Comparison of ENCODE assay signal across 1 cellular context in the genomic region with DNA sequence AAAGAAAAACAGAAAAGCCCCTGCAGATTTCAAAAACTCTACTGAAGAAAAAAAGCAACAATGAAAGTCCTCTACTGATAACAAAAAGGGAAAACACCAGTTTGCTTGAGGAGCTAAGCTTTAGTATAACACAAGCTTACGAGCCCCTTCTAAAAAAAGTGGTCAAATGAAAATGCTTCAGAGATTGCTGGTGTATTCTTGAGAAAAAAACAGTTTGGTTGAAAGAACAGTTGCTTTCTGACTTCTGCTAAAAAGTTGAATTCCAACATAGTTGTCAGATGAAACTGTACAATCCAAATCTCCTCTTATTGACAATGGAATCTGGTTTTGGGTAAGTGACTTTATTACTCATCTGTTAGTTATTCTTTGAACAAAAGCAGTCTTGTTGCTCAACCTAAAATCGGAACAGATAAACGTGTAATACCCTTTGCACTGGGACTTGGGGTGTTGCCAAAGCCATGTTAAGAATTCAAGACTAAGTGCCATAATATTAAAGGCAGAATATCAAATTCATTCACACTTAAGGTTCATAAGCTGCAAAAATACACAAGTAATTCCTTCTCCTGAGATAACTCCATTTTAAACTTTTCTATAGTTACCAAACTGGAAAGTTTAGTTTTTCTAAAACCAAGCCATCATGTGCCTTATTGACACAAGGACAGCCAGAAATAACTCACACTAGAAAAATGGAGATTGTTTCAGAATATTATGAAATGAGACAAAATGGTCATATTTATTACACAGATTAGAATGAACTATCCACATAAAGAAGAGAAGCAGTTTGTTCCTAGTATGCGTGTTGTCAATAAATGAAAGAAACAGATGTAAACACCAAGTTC.
A peak's percentile ranks its signal among the peaks of the same experiment; 100 is the strongest.
TF ChIP-seq lines count a peak whose summit lies in the region.

No MANE protein-coding gene starts in this region.

TF ChIP-seq in HepG2, 621 proteins besides CTCF, POLR2A, EP300 and RAD21 (continued from another document and continues in another):
- TF ChIP-seq ZNF12 (CRISPR knock-in tag; IDR thresholded peaks at IDR 0.05), result peak; percentile 22; the same call in 1 of the 2 replicates
- TF ChIP-seq, protein P1, sequence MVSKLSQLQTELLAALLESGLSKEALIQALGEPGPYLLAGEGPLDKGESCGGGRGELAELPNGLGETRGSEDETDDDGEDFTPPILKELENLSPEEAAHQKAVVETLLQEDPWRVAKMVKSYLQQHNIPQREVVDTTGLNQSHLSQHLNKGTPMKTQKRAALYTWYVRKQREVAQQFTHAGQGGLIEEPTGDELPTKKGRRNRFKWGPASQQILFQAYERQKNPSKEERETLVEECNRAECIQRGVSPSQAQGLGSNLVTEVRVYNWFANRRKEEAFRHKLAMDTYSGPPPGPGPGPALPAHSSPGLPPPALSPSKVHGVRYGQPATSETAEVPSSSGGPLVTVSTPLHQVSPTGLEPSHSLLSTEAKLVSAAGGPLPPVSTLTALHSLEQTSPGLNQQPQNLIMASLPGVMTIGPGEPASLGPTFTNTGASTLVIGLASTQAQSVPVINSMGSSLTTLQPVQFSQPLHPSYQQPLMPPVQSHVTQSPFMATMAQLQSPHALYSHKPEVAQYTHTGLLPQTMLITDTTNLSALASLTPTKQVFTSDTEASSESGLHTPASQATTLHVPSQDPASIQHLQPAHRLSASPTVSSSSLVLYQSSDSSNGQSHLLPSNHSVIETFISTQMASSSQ (IDR thresholded peaks at IDR 0.05; ENCODE audit: low read depth), result no peak
- TF ChIP-seq, protein P1 (CRISPR knock-in tag; IDR thresholded peaks at IDR 0.05; ENCODE audit: borderline replicate concordance), result peak; percentile 57; the same call in 1 of the 2 replicates
- TF ChIP-seq JUNB (CRISPR knock-in tag; IDR thresholded peaks at IDR 0.05; ENCODE audit: borderline replicate concordance), result peak; percentile 98
- TF ChIP-seq FOXO1 (CRISPR knock-in tag; IDR thresholded peaks at IDR 0.05), result peak; percentile 52; the same call in 1 of the 2 replicates
- no peak for TF ChIP-seq PBX3 (CRISPR knock-in tag; IDR thresholded peaks at IDR 0.05; ENCODE audit: borderline replicate concordance)
- 0 out of 2 replicates have a peak, but pooled peaks have one; percentile 47 for TF ChIP-seq NFKBIZ (CRISPR knock-in tag; IDR thresholded peaks at IDR 0.05)
- peak; percentile 82 for TF ChIP-seq GATAD2A (CRISPR knock-in tag; IDR thresholded peaks at IDR 0.05)
- TF ChIP-seq ZSCAN29 (CRISPR knock-in tag; conservative IDR thresholded peaks at IDR 0.05), result 0 out of 2 replicates have a peak, but pooled peaks have one; percentile 26
- 0 out of 2 replicates have a peak, but pooled peaks have one; percentile 45 for TF ChIP-seq MTF2 (CRISPR knock-in tag; IDR thresholded peaks at IDR 0.05; ENCODE audit: borderline replicate concordance)
- peak; percentile 85; the same call in 1 of the 2 replicates for TF ChIP-seq NFIC (IDR thresholded peaks at IDR 0.05; ENCODE audit: low read length)
- peak; percentile 72 for TF ChIP-seq HNF4A (CRISPR knock-in tag; IDR thresholded peaks at IDR 0.05)
- peak; percentile 47; the same call in 1 of the 2 replicates for TF ChIP-seq KAT8 (CRISPR knock-in tag; IDR thresholded peaks at IDR 0.05)
- no peak for TF ChIP-seq SKIL (CRISPR knock-in tag; IDR thresholded peaks at IDR 0.05; ENCODE audit: borderline replicate concordance)
- peak; percentile 44; the same call in 1 of the 2 replicates for TF ChIP-seq FOXJ3 (CRISPR knock-in tag; IDR thresholded peaks at IDR 0.05; ENCODE audit: borderline replicate concordance)
- TF ChIP-seq FOSL1 (CRISPR knock-in tag; IDR thresholded peaks at IDR 0.05; ENCODE audit: borderline replicate concordance), result peak; percentile 97
- TF ChIP-seq PCBP1 (IDR thresholded peaks at IDR 0.05; ENCODE audit: borderline replicate concordance, low read depth, low read length), result no peak
- peak; percentile 32; the same call in 1 of the 2 replicates for TF ChIP-seq SAP130 (CRISPR knock-in tag; IDR thresholded peaks at IDR 0.05; ENCODE audit: low read depth)
- TF ChIP-seq CREB1 (IDR thresholded peaks at IDR 0.05), result no peak
- TF ChIP-seq CREB1 (CRISPR knock-in tag; IDR thresholded peaks at IDR 0.05), result peak; percentile 72
- TF ChIP-seq SMARCC2 (IDR thresholded peaks at IDR 0.05), result 0 out of 2 replicates have a peak, but pooled peaks have one; percentile 18
- no peak for TF ChIP-seq ELF4 (CRISPR knock-in tag; IDR thresholded peaks at IDR 0.05; ENCODE audit: borderline replicate concordance)
- TF ChIP-seq ZNF260 (CRISPR knock-in tag; IDR thresholded peaks at IDR 0.05; ENCODE audit: borderline replicate concordance, low read depth), result no peak
- TF ChIP-seq, protein P2, sequence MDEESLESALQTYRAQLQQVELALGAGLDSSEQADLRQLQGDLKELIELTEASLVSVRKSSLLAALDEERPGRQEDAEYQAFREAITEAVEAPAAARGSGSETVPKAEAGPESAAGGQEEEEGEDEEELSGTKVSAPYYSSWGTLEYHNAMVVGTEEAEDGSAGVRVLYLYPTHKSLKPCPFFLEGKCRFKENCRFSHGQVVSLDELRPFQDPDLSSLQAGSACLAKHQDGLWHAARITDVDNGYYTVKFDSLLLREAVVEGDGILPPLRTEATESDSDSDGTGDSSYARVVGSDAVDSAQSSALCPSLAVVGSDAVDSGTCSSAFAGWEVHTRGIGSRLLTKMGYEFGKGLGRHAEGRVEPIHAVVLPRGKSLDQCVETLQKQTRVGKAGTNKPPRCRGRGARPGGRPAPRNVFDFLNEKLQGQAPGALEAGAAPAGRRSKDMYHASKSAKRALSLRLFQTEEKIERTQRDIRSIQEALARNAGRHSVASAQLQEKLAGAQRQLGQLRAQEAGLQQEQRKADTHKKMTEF (CRISPR knock-in tag; IDR thresholded peaks at IDR 0.05), result 0 out of 2 replicates have a peak, but pooled peaks have one; percentile 41
- TF ChIP-seq ZNF792 (CRISPR knock-in tag; IDR thresholded peaks at IDR 0.05), result peak; percentile 59; the same call in 1 of the 2 replicates
- TF ChIP-seq CC2D1A (CRISPR knock-in tag; IDR thresholded peaks at IDR 0.05), result no peak
- peak; percentile 66; the same call in 1 of the 2 replicates for TF ChIP-seq PPARG (CRISPR knock-in tag; conservative IDR thresholded peaks at IDR 0.05)
- peak; percentile 89 for TF ChIP-seq FOXA3 (CRISPR knock-in tag; IDR thresholded peaks at IDR 0.05)
- TF ChIP-seq ZNF619 (CRISPR knock-in tag; IDR thresholded peaks at IDR 0.05), result no peak
- no peak for TF ChIP-seq SP1 (IDR thresholded peaks at IDR 0.05)
- no peak for TF ChIP-seq SP1 (CRISPR knock-in tag; IDR thresholded peaks at IDR 0.05)
- no peak for TF ChIP-seq GLI4 (CRISPR knock-in tag; IDR thresholded peaks at IDR 0.05; ENCODE audit: borderline replicate concordance)
- no peak for TF ChIP-seq ZMYM2 (CRISPR knock-in tag; IDR thresholded peaks at IDR 0.05)
- peak; percentile 36; the same call in 1 of the 2 replicates for TF ChIP-seq DPF2 (CRISPR knock-in tag; IDR thresholded peaks at IDR 0.05; ENCODE audit: borderline replicate concordance, low read depth)
- TF ChIP-seq ZKSCAN8 (CRISPR knock-in tag; IDR thresholded peaks at IDR 0.05; ENCODE audit: borderline replicate concordance), result 0 out of 2 replicates have a peak, but pooled peaks have one; percentile 26
- TF ChIP-seq, protein P3, sequence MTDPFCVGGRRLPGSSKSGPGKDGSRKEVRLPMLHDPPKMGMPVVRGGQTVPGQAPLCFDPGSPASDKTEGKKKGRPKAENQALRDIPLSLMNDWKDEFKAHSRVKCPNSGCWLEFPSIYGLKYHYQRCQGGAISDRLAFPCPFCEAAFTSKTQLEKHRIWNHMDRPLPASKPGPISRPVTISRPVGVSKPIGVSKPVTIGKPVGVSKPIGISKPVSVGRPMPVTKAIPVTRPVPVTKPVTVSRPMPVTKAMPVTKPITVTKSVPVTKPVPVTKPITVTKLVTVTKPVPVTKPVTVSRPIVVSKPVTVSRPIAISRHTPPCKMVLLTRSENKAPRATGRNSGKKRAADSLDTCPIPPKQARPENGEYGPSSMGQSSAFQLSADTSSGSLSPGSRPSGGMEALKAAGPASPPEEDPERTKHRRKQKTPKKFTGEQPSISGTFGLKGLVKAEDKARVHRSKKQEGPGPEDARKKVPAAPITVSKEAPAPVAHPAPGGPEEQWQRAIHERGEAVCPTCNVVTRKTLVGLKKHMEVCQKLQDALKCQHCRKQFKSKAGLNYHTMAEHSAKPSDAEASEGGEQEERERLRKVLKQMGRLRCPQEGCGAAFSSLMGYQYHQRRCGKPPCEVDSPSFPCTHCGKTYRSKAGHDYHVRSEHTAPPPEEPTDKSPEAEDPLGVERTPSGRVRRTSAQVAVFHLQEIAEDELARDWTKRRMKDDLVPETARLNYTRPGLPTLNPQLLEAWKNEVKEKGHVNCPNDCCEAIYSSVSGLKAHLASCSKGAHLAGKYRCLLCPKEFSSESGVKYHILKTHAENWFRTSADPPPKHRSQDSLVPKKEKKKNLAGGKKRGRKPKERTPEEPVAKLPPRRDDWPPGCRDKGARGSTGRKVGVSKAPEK (CRISPR knock-in tag; IDR thresholded peaks at IDR 0.05; ENCODE audit: borderline replicate concordance), result no peak
- peak; percentile 93 for TF ChIP-seq HOMEZ (CRISPR knock-in tag; IDR thresholded peaks at IDR 0.05; ENCODE audit: low read depth)
- TF ChIP-seq MZF1 (CRISPR knock-in tag; IDR thresholded peaks at IDR 0.05; ENCODE audit: borderline replicate concordance), result no peak
- TF ChIP-seq HMG20A (CRISPR knock-in tag; IDR thresholded peaks at IDR 0.05; ENCODE audit: borderline replicate concordance), result peak; percentile 30; the same call in 1 of the 2 replicates
- TF ChIP-seq HOXA7 (CRISPR knock-in tag; IDR thresholded peaks at IDR 0.05), result no peak
- no peak for TF ChIP-seq NR2F6 (IDR thresholded peaks at IDR 0.05)
- TF ChIP-seq NR2F6 (CRISPR knock-in tag; IDR thresholded peaks at IDR 0.05), result peak; percentile 58; the same call in 1 of the 2 replicates
- no peak for TF ChIP-seq TEAD2 (CRISPR knock-in tag; IDR thresholded peaks at IDR 0.05)
- peak; percentile 89 for TF ChIP-seq SOX13 (IDR thresholded peaks at IDR 0.05)
- TF ChIP-seq SOX13 (CRISPR knock-in tag; conservative IDR thresholded peaks at IDR 0.05 in 1 of 2, IDR thresholded peaks at IDR 0.05 in 1 of 2), result peak in 1 of 2 experiments; percentile 99; a peak in 2 of 4 replicates
- TF ChIP-seq CENPX (CRISPR knock-in tag; IDR thresholded peaks at IDR 0.05), result no peak
- TF ChIP-seq ZNF331 (CRISPR knock-in tag; IDR thresholded peaks at IDR 0.05), result peak; percentile 66; the same call in 1 of the 2 replicates
- TF ChIP-seq THAP11 (CRISPR knock-in tag; IDR thresholded peaks at IDR 0.05), result 0 out of 2 replicates have a peak, but pooled peaks have one; percentile 24
- TF ChIP-seq ZNF235 (CRISPR knock-in tag; IDR thresholded peaks at IDR 0.05; ENCODE audit: borderline replicate concordance), result no peak
- no peak for TF ChIP-seq ZBTB14 (CRISPR knock-in tag; IDR thresholded peaks at IDR 0.05)
